In the genomic region with DNA sequence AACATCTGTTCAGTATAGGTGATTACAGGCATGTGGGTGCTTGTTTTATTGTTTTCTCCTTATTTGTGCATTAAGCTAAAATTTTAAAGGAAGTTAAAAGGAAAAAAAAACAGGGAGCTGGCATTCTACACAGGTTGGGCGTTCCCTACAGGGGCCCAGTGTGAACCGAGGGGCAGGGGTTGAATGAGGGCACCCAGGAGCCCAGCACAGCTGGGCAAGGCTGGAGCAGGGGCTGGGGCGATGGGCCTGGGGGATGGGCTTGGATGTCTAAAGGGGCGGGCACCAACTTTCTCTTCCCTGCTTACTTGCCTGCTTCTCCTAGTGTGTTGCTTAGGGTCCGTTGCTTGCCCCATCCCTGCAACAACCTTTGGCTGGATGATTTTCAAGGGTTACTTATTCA, we compare ENCODE assay signal across 24 cellular contexts. TPM values are rescaled to one million over a fixed set of nuclear protein-coding genes. Genes with fewer than 3 reads are reported as not detected.
DNase-seq lines count a peak whose midpoint lies in the region; ATAC-seq and TF ChIP-seq lines count a peak whose summit lies in the region.
"Had no signal": no experiment of that assay in that cellular context is flagged by ENCODE, and none has a peak within 500 bp of the region (broad histone marks: within the 10 kb centered on the region; RNA-seq: fewer than 3 reads in every experiment).

No MANE protein-coding gene starts in this region.

- H3K4me3 ChIP-seq in A673 (ENCODE audit: low read depth, low read length, poor library complexity, severe bottlenecking), result peak overlapping the region; percentile 75
- no peak overlapping the region for H3K4me3 ChIP-seq in spleen

- TF ChIP-seq POLR2A in spleen (IDR thresholded peaks at IDR 0.05), result no peak

- peak overlapping the region; percentile 95 for H3K27ac ChIP-seq in A673 (ENCODE audit: low read depth, low read length, poor library complexity, severe bottlenecking)
- peak overlapping the region in 7 of 8 donors; percentile 7 to 52 (median 36) for H3K27ac ChIP-seq in spleen
- H3K27ac ChIP-seq: HL-60 had no signal

- TF ChIP-seq CTCF in A673 (conservative IDR thresholded peaks at IDR 0.05; ENCODE audit: low read depth, low read length), result no peak
- TF ChIP-seq CTCF in spleen (IDR thresholded peaks at IDR 0.05 in 8 of 11, conservative IDR thresholded peaks at IDR 0.05 in 3 of 11), result no peak

- POLR2A ChIA-PET in A673 (lab: Charles Lee; ENCODE audit: low non-redundant PET), result no interaction called here

- peaks cover 36% of the 10 kb centered on the region for H3K4me1 ChIP-seq in A673 (ENCODE audit: insufficient read depth, low read length, poor library complexity, severe bottlenecking)
- peaks cover 0 to 37% (median 8%) of the 10 kb centered on the region in 6 donors for H3K4me1 ChIP-seq in spleen

- CTCF ChIA-PET in A673 (lab: Charles Lee), result no interaction called here

- peaks cover 30% of the 10 kb centered on the region for H3K36me3 ChIP-seq in A673 (ENCODE audit: insufficient read depth, low read length, poor library complexity, severe bottlenecking)
- no peaks in the 10 kb centered on the region for H3K36me3 ChIP-seq in spleen

- DNase-seq in A673 (ENCODE audit: low spot score), result no peak
- peak; percentile 79 for DNase-seq in NCI-H2171 treated with DMSO at 0.1 percent for 48 hours (lab: John Stamatoyannopoulos, UW)
- DNase-seq in left colon, result peak in 1 of 2 donors; percentile 47
- no peak for DNase-seq in spleen
- no peak for DNase-seq in cortex of kidney (lab: John Stamatoyannopoulos, UW)
- no peak for DNase-seq in SW 1271 (lab: John Stamatoyannopoulos, UW)
- DNase-seq: CD4-positive, CD25-positive, alpha-beta regulatory T cell; COR-L47; DMS 273 treated with DMSO at 0.1 percent for 48 hours; DMS79 treated with DMSO at 0.1 percent for 48 hours; H7; KBM-7; MM.1S; NCI-H1048; NCI-H1436; NCI-H2081; NCI-H446 treated with DMSO at 0.1 percent for 48 hours; NCI-H526 treated with DMSO at 0.1 percent for 48 hours; OCI-M1; SHP77 had no signal

- H3K27me3 ChIP-seq in A673 (replicated peaks; ENCODE audit: insufficient read depth, low read depth, low read length, poor library complexity) (no peaks in the 10 kb centered on the region), spleen (replicated peaks in 1 of 7) (peaks cover 0 to 88% (median 23%) of the 10 kb centered on the region in 7 donors)

- BruUV-seq in A673 (replicated peaks; lab: Mats Ljungman, UMichigan), result no TSS peak

- intact Hi-C loops in A673 (cut with micrococcal nuclease; ENCODE audit: unreplicated experiment) (no loop called here), left colon (cut with DNase I, micrococcal nuclease) (no loop called here), spleen (cut with DNase I; ENCODE audit: low total_unique reads) (no loop called here)

- H3K9me3 ChIP-seq in A673 (ENCODE audit: low read depth, low read length, poor library complexity, severe bottlenecking) (no peaks in the 10 kb centered on the region), spleen (peaks cover 0 to 5% (median 0%) of the 10 kb centered on the region in 8 donors)

- ATAC-seq in left colon (peak; percentile 60), HG02623 (IDR thresholded peaks at IDR 0.05; ENCODE audit: unreplicated experiment) (no peak), HG02678 (IDR thresholded peaks at IDR 0.05; ENCODE audit: unreplicated experiment) (no peak)

- WGBS in spleen, 5 donors, result 64 to 77% (median 72%) methylated on average over 5 of the region's 5 CpGs

RNA-seq across cellular contexts. Expression of gene ADRA1D, which starts 3.5 kb away (rescaled TPM):
- total RNA-seq in A673 (2021), result 78.8 and 85.7 TPM in 2 replicates
- under 1 TPM in 1 of 2 donors, not detected in 1; 0.84 TPM for total RNA-seq in left colon
- total RNA-seq in spleen, result 1 to 10 TPM in 6 of 7 donors, under 1 TPM in 1; 0.68 to 8.7 (median 2.2) TPM
- polyA plus RNA-seq in spleen, result 1 to 10 TPM in 1 of 3 donors, under 1 TPM in 2; 0.26 to 1.2 (median 0.97) TPM
- total RNA-seq: CD4-positive, CD25-positive, alpha-beta regulatory T cell; HT-29 had no signal
- polyA plus RNA-seq: CD4-positive, CD25-positive, alpha-beta regulatory T cell had no signal
